9 cellular contexts compared by ENCODE assay signal in genomic region chr1:101136739-101137138, GRCh38.
DNase-seq lines count a peak whose midpoint lies in the region; ATAC-seq and TF ChIP-seq lines count a peak whose summit lies in the region.
"Had no signal": no experiment of that assay in that cellular context is flagged by ENCODE, and none has a peak within 500 bp of the region (broad histone marks: within the 10 kb centered on the region; RNA-seq: fewer than 3 reads in every experiment).

No MANE protein-coding gene starts in this region.

- intact Hi-C loops in CD8-positive, alpha-beta T cell (cut with DNase I, micrococcal nuclease) = loop anchor here (1.0 to 5.0 kb wide), 10 partner anchors 24 to 221 kb away; partner anchors contain the start of genes DPH5 (in 1 of the 2) and S1PR1 (in 1 of the 2)

- no peaks in the 10 kb centered on the region for H3K36me3 Mint-ChIP-seq in CD8-positive, alpha-beta T cell
- H3K36me3 Mint-ChIP-seq in nephron (ENCODE audit: low read depth) = no peaks in the 10 kb centered on the region
- H3K36me3 Mint-ChIP-seq: IgD-negative memory B cell had no signal

- H3K36me3 ChIP-seq in CD8-positive, alpha-beta T cell (ENCODE audit: insufficient read depth, low read length) = no peaks in the 10 kb centered on the region

- in situ Hi-C loops in astrocyte of the cerebellum (cut with HindIII; ENCODE audit: low sequenced_read_pairs) = no loop called here

- H3K4me1 Mint-ChIP-seq in CD8-positive, alpha-beta T cell (ENCODE audit: low read depth) = peaks cover 60% of the 10 kb centered on the region
- peaks cover 21% of the 10 kb centered on the region for H3K4me1 Mint-ChIP-seq in nephron

- H3K4me1 ChIP-seq in CD8-positive, alpha-beta T cell (ENCODE audit: insufficient read depth, low read length) = peaks cover 35% of the 10 kb centered on the region

- CTCF ChIA-PET in CD8-positive, alpha-beta T cell (lab: Charles Lee) = interaction anchor here (0.7 to 7.6 kb wide), 18 partner anchors 11 to 228 kb away, joined by 3 to 136 read pairs (median 4); partner anchors contain the start of gene DPH5

- H3K27me3 Mint-ChIP-seq in CD8-positive, alpha-beta T cell (ENCODE audit: low read depth) = no peaks in the 10 kb centered on the region
- no peaks in the 10 kb centered on the region for H3K27me3 Mint-ChIP-seq in nephron (ENCODE audit: low read depth)
- H3K27me3 Mint-ChIP-seq: IgD-negative memory B cell had no signal

- no peaks in the 10 kb centered on the region for H3K9me3 ChIP-seq in CD8-positive, alpha-beta T cell (ENCODE audit: low read length)

- H3K4me3 ChIP-seq in CD8-positive, alpha-beta T cell (ENCODE audit: low read depth, low read length) = no peak overlapping the region
- no peak overlapping the region for H3K4me3 ChIP-seq in astrocyte of the cerebellum (ENCODE audit: low read depth, low read length)

- no peaks in the 10 kb centered on the region for H3K9me3 Mint-ChIP-seq in CD8-positive, alpha-beta T cell
- no peaks in the 10 kb centered on the region for H3K9me3 Mint-ChIP-seq in nephron
- H3K9me3 Mint-ChIP-seq: IgD-negative memory B cell had no signal

- peak; percentile 58 for TF ChIP-seq CTCF in CD8-positive, alpha-beta T cell (IDR thresholded peaks at IDR 0.05)
- TF ChIP-seq CTCF in astrocyte of the cerebellum (IDR thresholded peaks at IDR 0.05; ENCODE audit: low read depth, low read length, missing control alignments) = peak; percentile 37
- peak in 2 of 3 experiments; percentile 30 to 39 for TF ChIP-seq CTCF in nephron (IDR thresholded peaks at IDR 0.05; ENCODE audit: unreplicated experiment in 3 of 3)

- DNase-seq in CD8-positive, alpha-beta T cell = peak in 2 of 7 experiments; percentile 21 to 34
- DNase-seq in astrocyte of the cerebellum (ENCODE audit: low read depth) (no peak), T-helper 9 cell (no peak), HPDE6-E6E7 (ENCODE audit: extremely low spot score) (no peak), NCI-H748 (lab: John Stamatoyannopoulos, UW; ENCODE audit: unreplicated experiment) (no peak)

- H3K27ac ChIP-seq in CD8-positive, alpha-beta T cell (ENCODE audit: low read depth, low read length) = peak overlapping the region; percentile 12

- POLR2A ChIA-PET in CD8-positive, alpha-beta T cell (lab: Charles Lee) = interaction anchor here (1.2 to 2.7 kb wide), 5 partner anchors 10 to 151 kb away, joined by 3 to 24 read pairs (median 4); no protein-coding TSS in a partner anchor

- peak overlapping the region; percentile 13 for H3K4me3 Mint-ChIP-seq in CD8-positive, alpha-beta T cell
- no peak overlapping the region for H3K4me3 Mint-ChIP-seq in nephron

- peak; percentile 76 for ATAC-seq in CD8-positive, alpha-beta T cell
- ATAC-seq in GM19351 (IDR thresholded peaks at IDR 0.05; ENCODE audit: unreplicated experiment) (peak; percentile 74), HG03520 (IDR thresholded peaks at IDR 0.05; ENCODE audit: unreplicated experiment) (peak; percentile 54)

- no peaks in the 10 kb centered on the region for H3K27me3 ChIP-seq in CD8-positive, alpha-beta T cell (ENCODE audit: insufficient read depth, low read length)

- H3K27ac Mint-ChIP-seq in CD8-positive, alpha-beta T cell = peak overlapping the region; percentile 85
- H3K27ac Mint-ChIP-seq in nephron = peak overlapping the region; percentile 9 to 65 (median 65)
